In the genomic region with DNA sequence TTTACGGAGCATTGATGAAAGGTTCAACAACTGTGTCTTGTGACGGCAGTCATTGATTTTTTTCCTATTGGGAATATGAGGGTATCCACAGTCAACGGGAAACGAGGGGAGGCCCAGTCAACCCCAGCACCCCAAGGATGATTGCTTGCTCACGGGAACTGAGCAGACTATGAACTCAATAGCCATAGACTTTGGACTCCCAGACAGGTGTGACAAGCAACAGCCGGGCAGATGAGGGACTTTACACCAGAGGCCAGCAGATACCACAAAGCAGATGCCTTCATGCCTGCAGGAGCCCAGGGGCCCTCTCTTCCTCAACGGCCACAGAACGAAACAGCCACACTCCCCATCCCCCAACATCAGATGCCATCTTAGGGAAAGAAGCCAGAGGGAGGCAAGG, we compare ENCODE assay signal across 16 cellular contexts.
DNase-seq lines count a peak whose midpoint lies in the region; ATAC-seq, FAIRE-seq and TF ChIP-seq lines count a peak whose summit lies in the region.
"Had no signal": no experiment of that assay in that cellular context is flagged by ENCODE, and none has a peak within 500 bp of the region (broad histone marks: within the 10 kb centered on the region; RNA-seq: fewer than 3 reads in every experiment).

No MANE protein-coding gene starts in this region.

- no peak overlapping the region for H2BK5ac ChIP-seq in neuronal stem cell (ENCODE audit: low read length)

- H3K36me3 Mint-ChIP-seq in astrocyte (ENCODE audit: low read depth, unreplicated experiment), result no peaks in the 10 kb centered on the region
- H3K36me3 Mint-ChIP-seq: activated CD4-positive, alpha-beta memory T cell treated with anti-CD3 and anti-CD28 coated beads for 36 hours had no signal

- H3K9me3 ChIP-seq in DOHH2 (ENCODE audit: control insufficient read depth, insufficient read depth, low read length), result no peaks in the 10 kb centered on the region
- no peaks in the 10 kb centered on the region for H3K9me3 ChIP-seq in astrocyte (ENCODE audit: insufficient read depth, low read depth, low read length)
- no peaks in the 10 kb centered on the region for H3K9me3 ChIP-seq in neuronal stem cell (replicated peaks in 1 of 2; ENCODE audit: control insufficient read depth in 2 of 2, insufficient read depth in 1 of 2, low read depth in 1 of 2, low read length in 2 of 2)
- no peaks in the 10 kb centered on the region for H3K9me3 ChIP-seq in spleen
- H3K9me3 ChIP-seq in BE2C, result no peaks in the 10 kb centered on the region
- H3K9me3 ChIP-seq: tibial artery had no signal

- FAIRE-seq in astrocyte (lab: Jason Lieb, UNC), result no peak
- FAIRE-seq: HTR-8/SVneo had no signal

- no peaks in the 10 kb centered on the region for H3F3A ChIP-seq in DOHH2 (ENCODE audit: control insufficient read depth, insufficient read depth)

- H3K4me3 ChIP-seq in DOHH2 (ENCODE audit: low read length) (no peak overlapping the region), astrocyte (ENCODE audit: insufficient read depth, low read depth, low read length) (no peak overlapping the region), neuronal stem cell (ENCODE audit: low read length in 2 of 2) (no peak overlapping the region), spleen (no peak overlapping the region), BE2C (ENCODE audit: low read depth, low read length) (no peak overlapping the region)
- H3K4me3 ChIP-seq: tibial artery had no signal

- H3K27me3 ChIP-seq in DOHH2 (ENCODE audit: control insufficient read depth, low read length) (peaks cover 25% of the 10 kb centered on the region), astrocyte (ENCODE audit: insufficient read depth, low read length) (no peaks in the 10 kb centered on the region), neuronal stem cell (ENCODE audit: control insufficient read depth in 3 of 3, insufficient read depth in 3 of 3, low read depth in 1 of 3, low read length in 3 of 3) (no peaks in the 10 kb centered on the region), spleen (replicated peaks in 1 of 7) (peaks cover 0 to 4% (median 0%) of the 10 kb centered on the region in 7 donors), BE2C (no peaks in the 10 kb centered on the region)
- H3K27me3 ChIP-seq: tibial artery had no signal

- TF ChIP-seq POLR2A in spleen (IDR thresholded peaks at IDR 0.05), result no peak

- H3K4me1 Mint-ChIP-seq in astrocyte (ENCODE audit: low read depth, unreplicated experiment), result peaks cover 8% of the 10 kb centered on the region

- H3K27ac ChIP-seq in DOHH2 (ENCODE audit: low read depth, low read length) (no peak overlapping the region), astrocyte (ENCODE audit: low read depth, low read length) (peak overlapping the region; percentile 78), neuronal stem cell (replicated peaks; ENCODE audit: low read length) (no peak overlapping the region), spleen (peak overlapping the region in 4 of 8 donors; percentile 52 to 73 (median 60))
- H3K27ac ChIP-seq: parathyroid adenoma, tibial artery had no signal

- TF ChIP-seq CTCF in DOHH2 (IDR thresholded peaks at IDR 0.05; ENCODE audit: low read depth, low read length, poor library complexity, severe bottlenecking) (no peak), astrocyte (IDR thresholded peaks at IDR 0.05; ENCODE audit: insufficient read depth, low read depth, low read length) (no peak), spleen (IDR thresholded peaks at IDR 0.05 in 8 of 11, conservative IDR thresholded peaks at IDR 0.05 in 3 of 11) (no peak), BE2C (IDR thresholded peaks at IDR 0.05; ENCODE audit: low read depth, low read length) (no peak)

- no peak overlapping the region for H2AFZ ChIP-seq in astrocyte (ENCODE audit: low read depth, low read length)
- H2AFZ ChIP-seq in neuronal stem cell (ENCODE audit: low read length), result no peak overlapping the region
- H2AFZ ChIP-seq: parathyroid adenoma had no signal

- no peaks in the 10 kb centered on the region for H3K79me1 ChIP-seq in neuronal stem cell (ENCODE audit: low read depth, low read length)

- no peaks in the 10 kb centered on the region for H4K20me1 ChIP-seq in DOHH2 (ENCODE audit: control insufficient read depth, insufficient read depth, low read depth, low read length)
- H4K20me1 ChIP-seq in astrocyte (ENCODE audit: insufficient read depth, low read length), result no peaks in the 10 kb centered on the region

- H3K36me3 ChIP-seq in DOHH2 (ENCODE audit: control insufficient read depth, low read length) (no peaks in the 10 kb centered on the region), astrocyte (ENCODE audit: insufficient read depth, low read length) (no peaks in the 10 kb centered on the region), neuronal stem cell (replicated peaks in 1 of 2; ENCODE audit: control insufficient read depth in 2 of 2, insufficient read depth in 2 of 2, low read length in 2 of 2) (no peaks in the 10 kb centered on the region), spleen (no peaks in the 10 kb centered on the region), BE2C (no peaks in the 10 kb centered on the region)
- H3K36me3 ChIP-seq: tibial artery had no signal

- H3K4ac ChIP-seq in neuronal stem cell (ENCODE audit: low read length), result no peak overlapping the region

- H3K9ac ChIP-seq in astrocyte (ENCODE audit: low read length) (peak overlapping the region; percentile 43), neuronal stem cell (ENCODE audit: low read depth, low read length, poor library complexity) (no peak overlapping the region)
- H3K9ac ChIP-seq: parathyroid adenoma had no signal

- H3K18ac ChIP-seq in neuronal stem cell (ENCODE audit: low read length), result peak overlapping the region; percentile 46

- H3K4me2 ChIP-seq in DOHH2 (ENCODE audit: low read length) (peak overlapping the region; percentile 45; the same call in 1 of the 2 replicates), astrocyte (ENCODE audit: low read length) (peak overlapping the region; percentile 43), neuronal stem cell (ENCODE audit: insufficient read depth, low read length, poor library complexity, severe bottlenecking) (no peak overlapping the region)

- H2BK15ac ChIP-seq in neuronal stem cell (ENCODE audit: low read length), result no peak overlapping the region

- H3K4me1 ChIP-seq in DOHH2 (ENCODE audit: control insufficient read depth, low read length), result peaks cover 13% of the 10 kb centered on the region
- H3K4me1 ChIP-seq in astrocyte (ENCODE audit: insufficient read depth, low read length), result peaks cover 5% of the 10 kb centered on the region
- peaks cover 2 to 5% of the 10 kb centered on the region in 2 donors for H3K4me1 ChIP-seq in neuronal stem cell (ENCODE audit: control insufficient read depth in 2 of 2, insufficient read depth in 1 of 2, low read depth in 1 of 2, low read length in 2 of 2)
- peaks cover 0 to 12% (median 0%) of the 10 kb centered on the region in 6 donors for H3K4me1 ChIP-seq in spleen
- H3K4me1 ChIP-seq in BE2C, result no peaks in the 10 kb centered on the region
- H3K4me1 ChIP-seq: parathyroid adenoma, tibial artery had no signal

- H3K27me3 Mint-ChIP-seq in astrocyte (ENCODE audit: low read depth, unreplicated experiment), result peaks cover 4% of the 10 kb centered on the region

- peak; percentile 69 for ATAC-seq in GM21786 (IDR thresholded peaks at IDR 0.05; ENCODE audit: unreplicated experiment)
- ATAC-seq: Panc1 had no signal

- no peaks in the 10 kb centered on the region for H3K9me3 Mint-ChIP-seq in astrocyte (ENCODE audit: unreplicated experiment)
- H3K9me3 Mint-ChIP-seq: effector memory CD8-positive, alpha-beta T cell had no signal

- H3K27ac Mint-ChIP-seq in astrocyte (ENCODE audit: unreplicated experiment), result no peak overlapping the region
- H3K27ac Mint-ChIP-seq: effector memory CD8-positive, alpha-beta T cell had no signal

- intact Hi-C loops in spleen (cut with DNase I; ENCODE audit: low total_unique reads), result no loop called here

- H3K4me3 Mint-ChIP-seq in astrocyte (ENCODE audit: unreplicated experiment), result no peak overlapping the region
- H3K4me3 Mint-ChIP-seq: activated CD4-positive, alpha-beta memory T cell treated with anti-CD3 and anti-CD28 coated beads for 36 hours; effector memory CD8-positive, alpha-beta T cell had no signal

- H3K79me2 ChIP-seq in DOHH2 (ENCODE audit: control insufficient read depth, low read length) (no peaks in the 10 kb centered on the region), astrocyte (ENCODE audit: insufficient read depth, low read length) (no peaks in the 10 kb centered on the region)
- H3K79me2 ChIP-seq: parathyroid adenoma had no signal

- H2AK5ac ChIP-seq in neuronal stem cell (ENCODE audit: low read depth, low read length), result no peak overlapping the region

- no CpG with 5 or more reads among the region's 8 CpGs for WGBS in neuronal stem cell (ENCODE audit: extremely low coverage in 2 of 2, insufficient read length in 2 of 2, insufficient replicate concordance in 1 of 2), 2 donors
- 78 to 90% (median 84%) methylated on average over 8 of the region's 8 CpGs for WGBS in spleen, 5 donors

- no peak overlapping the region for H4K91ac ChIP-seq in neuronal stem cell (ENCODE audit: low read depth, low read length, poor library complexity)

- no peak overlapping the region for H2BK12ac ChIP-seq in neuronal stem cell (ENCODE audit: low read length)

- DNase-seq in astrocyte (ENCODE audit: low read depth), result no peak
- DNase-seq in neuronal stem cell (ENCODE audit: low spot score), result no peak
- no peak for DNase-seq in spleen
- no peak for DNase-seq in ureter (ENCODE audit: low spot score)
- DNase-seq in BE2C, result no peak
- DNase-seq: central memory CD4-positive, alpha-beta T cell; effector memory CD8-positive, alpha-beta T cell; NCI-H1930; NCI-H524; tibial artery had no signal

- no peak overlapping the region for H4K8ac ChIP-seq in neuronal stem cell (ENCODE audit: low read depth, low read length)

- H2BK120ac ChIP-seq in neuronal stem cell (ENCODE audit: low read depth, low read length), result no peak overlapping the region

- H3K9me2 ChIP-seq in DOHH2 (replicated peaks; ENCODE audit: control insufficient read depth, low read length), result no peaks in the 10 kb centered on the region

- no peak overlapping the region for H3K14ac ChIP-seq in neuronal stem cell (ENCODE audit: low read length)

- H3K23ac ChIP-seq in neuronal stem cell (ENCODE audit: low read depth, low read length, poor library complexity), result no peak overlapping the region
